Comparison of ENCODE assay signal across 1 cellular context in the genomic region with DNA sequence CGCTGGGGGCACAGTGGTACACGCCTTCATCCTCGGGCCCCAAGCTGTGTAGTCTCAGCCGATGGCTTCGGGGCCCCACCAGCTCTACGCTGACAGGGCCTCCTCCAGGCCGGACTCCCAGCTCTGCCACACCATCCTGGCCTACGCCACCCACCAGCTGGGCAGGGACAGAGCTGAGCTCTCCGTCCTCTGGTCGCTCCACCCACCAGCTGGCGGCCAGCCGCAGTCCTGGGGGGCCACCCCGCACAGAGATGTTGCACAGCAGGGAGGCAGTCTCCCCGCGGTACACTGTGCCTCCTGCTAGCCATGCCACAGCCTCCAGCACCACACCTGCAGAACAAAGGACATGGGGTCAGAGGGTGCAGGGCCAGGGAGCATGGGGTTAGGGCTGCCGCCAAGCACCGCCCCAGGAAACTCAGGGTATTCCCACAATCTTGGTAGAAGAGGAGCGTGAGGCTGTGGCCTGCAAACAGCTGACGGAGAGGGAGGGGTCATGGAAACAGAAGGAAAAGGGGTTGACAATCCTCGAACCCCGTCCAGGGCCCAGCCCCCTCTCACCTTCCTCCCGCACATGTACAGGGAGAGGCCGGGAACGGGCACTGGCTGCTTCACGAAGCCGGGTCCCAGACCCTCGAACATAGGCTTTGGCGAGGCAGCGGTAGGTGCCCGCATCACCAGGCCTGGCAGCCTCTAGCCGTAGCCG.
TF ChIP-seq lines count a peak whose summit lies in the region.

No MANE protein-coding gene starts in this region.

TF ChIP-seq in GM23338, 12 proteins besides CTCF, POLR2A, EP300 and RAD21:
- no peak for TF ChIP-seq STAT1 (IDR thresholded peaks at IDR 0.05; ENCODE audit: unreplicated experiment)
- TF ChIP-seq, protein P1, sequence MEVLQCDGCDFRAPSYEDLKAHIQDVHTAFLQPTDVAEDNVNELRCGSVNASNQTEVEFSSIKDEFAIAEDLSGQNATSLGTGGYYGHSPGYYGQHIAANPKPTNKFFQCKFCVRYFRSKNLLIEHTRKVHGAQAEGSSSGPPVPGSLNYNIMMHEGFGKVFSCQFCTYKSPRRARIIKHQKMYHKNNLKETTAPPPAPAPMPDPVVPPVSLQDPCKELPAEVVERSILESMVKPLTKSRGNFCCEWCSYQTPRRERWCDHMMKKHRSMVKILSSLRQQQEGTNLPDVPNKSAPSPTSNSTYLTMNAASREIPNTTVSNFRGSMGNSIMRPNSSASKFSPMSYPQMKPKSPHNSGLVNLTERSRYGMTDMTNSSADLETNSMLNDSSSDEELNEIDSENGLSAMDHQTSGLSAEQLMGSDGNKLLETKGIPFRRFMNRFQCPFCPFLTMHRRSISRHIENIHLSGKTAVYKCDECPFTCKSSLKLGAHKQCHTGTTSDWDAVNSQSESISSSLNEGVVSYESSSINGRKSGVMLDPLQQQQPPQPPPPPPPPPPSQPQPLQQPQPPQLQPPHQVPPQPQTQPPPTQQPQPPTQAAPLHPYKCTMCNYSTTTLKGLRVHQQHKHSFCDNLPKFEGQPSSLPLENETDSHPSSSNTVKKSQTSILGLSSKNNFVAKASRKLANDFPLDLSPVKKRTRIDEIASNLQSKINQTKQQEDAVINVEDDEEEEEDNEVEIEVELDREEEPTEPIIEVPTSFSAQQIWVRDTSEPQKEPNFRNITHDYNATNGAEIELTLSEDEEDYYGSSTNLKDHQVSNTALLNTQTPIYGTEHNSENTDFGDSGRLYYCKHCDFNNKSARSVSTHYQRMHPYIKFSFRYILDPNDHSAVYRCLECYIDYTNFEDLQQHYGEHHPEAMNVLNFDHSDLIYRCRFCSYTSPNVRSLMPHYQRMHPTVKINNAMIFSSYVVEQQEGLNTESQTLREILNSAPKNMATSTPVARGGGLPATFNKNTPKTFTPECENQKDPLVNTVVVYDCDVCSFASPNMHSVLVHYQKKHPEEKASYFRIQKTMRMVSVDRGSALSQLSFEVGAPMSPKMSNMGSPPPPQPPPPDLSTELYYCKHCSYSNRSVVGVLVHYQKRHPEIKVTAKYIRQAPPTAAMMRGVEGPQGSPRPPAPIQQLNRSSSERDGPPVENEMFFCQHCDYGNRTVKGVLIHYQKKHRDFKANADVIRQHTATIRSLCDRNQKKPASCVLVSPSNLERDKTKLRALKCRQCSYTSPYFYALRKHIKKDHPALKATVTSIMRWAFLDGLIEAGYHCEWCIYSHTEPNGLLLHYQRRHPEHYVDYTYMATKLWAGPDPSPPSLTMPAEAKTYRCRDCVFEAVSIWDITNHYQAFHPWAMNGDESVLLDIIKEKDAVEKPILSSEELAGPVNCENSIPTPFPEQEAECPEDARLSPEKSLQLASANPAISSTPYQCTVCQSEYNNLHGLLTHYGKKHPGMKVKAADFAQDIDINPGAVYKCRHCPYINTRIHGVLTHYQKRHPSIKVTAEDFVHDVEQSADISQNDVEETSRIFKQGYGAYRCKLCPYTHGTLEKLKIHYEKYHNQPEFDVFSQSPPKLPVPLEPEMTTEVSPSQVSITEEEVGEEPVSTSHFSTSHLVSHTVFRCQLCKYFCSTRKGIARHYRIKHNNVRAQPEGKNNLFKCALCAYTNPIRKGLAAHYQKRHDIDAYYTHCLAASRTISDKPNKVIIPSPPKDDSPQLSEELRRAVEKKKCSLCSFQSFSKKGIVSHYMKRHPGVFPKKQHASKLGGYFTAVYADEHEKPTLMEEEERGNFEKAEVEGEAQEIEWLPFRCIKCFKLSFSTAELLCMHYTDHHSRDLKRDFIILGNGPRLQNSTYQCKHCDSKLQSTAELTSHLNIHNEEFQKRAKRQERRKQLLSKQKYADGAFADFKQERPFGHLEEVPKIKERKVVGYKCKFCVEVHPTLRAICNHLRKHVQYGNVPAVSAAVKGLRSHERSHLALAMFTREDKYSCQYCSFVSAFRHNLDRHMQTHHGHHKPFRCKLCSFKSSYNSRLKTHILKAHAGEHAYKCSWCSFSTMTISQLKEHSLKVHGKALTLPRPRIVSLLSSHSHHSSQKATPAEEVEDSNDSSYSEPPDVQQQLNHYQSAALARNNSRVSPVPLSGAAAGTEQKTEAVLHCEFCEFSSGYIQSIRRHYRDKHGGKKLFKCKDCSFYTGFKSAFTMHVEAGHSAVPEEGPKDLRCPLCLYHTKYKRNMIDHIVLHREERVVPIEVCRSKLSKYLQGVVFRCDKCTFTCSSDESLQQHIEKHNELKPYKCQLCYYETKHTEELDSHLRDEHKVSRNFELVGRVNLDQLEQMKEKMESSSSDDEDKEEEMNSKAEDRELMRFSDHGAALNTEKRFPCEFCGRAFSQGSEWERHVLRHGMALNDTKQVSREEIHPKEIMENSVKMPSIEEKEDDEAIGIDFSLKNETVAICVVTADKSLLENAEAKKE (CRISPR knock-in tag; IDR thresholded peaks at IDR 0.05) = no peak
- no peak for TF ChIP-seq ZNF114 (CRISPR knock-in tag; IDR thresholded peaks at IDR 0.05)
- TF ChIP-seq EZH2 (IDR thresholded peaks at IDR 0.05; ENCODE audit: low read depth, unreplicated experiment) = no peak
- TF ChIP-seq, protein P2, sequence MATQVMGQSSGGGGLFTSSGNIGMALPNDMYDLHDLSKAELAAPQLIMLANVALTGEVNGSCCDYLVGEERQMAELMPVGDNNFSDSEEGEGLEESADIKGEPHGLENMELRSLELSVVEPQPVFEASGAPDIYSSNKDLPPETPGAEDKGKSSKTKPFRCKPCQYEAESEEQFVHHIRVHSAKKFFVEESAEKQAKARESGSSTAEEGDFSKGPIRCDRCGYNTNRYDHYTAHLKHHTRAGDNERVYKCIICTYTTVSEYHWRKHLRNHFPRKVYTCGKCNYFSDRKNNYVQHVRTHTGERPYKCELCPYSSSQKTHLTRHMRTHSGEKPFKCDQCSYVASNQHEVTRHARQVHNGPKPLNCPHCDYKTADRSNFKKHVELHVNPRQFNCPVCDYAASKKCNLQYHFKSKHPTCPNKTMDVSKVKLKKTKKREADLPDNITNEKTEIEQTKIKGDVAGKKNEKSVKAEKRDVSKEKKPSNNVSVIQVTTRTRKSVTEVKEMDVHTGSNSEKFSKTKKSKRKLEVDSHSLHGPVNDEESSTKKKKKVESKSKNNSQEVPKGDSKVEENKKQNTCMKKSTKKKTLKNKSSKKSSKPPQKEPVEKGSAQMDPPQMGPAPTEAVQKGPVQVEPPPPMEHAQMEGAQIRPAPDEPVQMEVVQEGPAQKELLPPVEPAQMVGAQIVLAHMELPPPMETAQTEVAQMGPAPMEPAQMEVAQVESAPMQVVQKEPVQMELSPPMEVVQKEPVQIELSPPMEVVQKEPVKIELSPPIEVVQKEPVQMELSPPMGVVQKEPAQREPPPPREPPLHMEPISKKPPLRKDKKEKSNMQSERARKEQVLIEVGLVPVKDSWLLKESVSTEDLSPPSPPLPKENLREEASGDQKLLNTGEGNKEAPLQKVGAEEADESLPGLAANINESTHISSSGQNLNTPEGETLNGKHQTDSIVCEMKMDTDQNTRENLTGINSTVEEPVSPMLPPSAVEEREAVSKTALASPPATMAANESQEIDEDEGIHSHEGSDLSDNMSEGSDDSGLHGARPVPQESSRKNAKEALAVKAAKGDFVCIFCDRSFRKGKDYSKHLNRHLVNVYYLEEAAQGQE (IDR thresholded peaks at IDR 0.05; ENCODE audit: unreplicated experiment) = no peak
- TF ChIP-seq ZNF331 (CRISPR knock-in tag; IDR thresholded peaks at IDR 0.05; ENCODE audit: low read depth) = no peak
- TF ChIP-seq EZH2phosphoT487 (IDR thresholded peaks at IDR 0.05; ENCODE audit: unreplicated experiment) = no peak
- TF ChIP-seq POLR2AphosphoS5 (IDR thresholded peaks at IDR 0.05; ENCODE audit: low read depth) = no peak
